In genomic region chr1:14263207-14263606, GRCh38 we compare ENCODE assay signal across 15 cellular contexts.
"Had no signal": no experiment of that assay in that cellular context is flagged by ENCODE, and none has a peak within 500 bp of the region (broad histone marks: within the 10 kb centered on the region; RNA-seq: fewer than 3 reads in every experiment).

No MANE protein-coding gene starts in this region.

- H3K9ac ChIP-seq: parathyroid adenoma had no signal

- H3K4me1 Mint-ChIP-seq: activated CD8-positive, alpha-beta memory T cell treated with anti-CD3 and anti-CD28 coated beads, Interleukin-2, amount 10 ng/mL, durations not matched to agents 7 days and 5 days had no signal

- H3K9me3 ChIP-seq: body of pancreas, gastroesophageal sphincter, right atrium auricular region, thyroid gland had no signal

- H3K27me3 Mint-ChIP-seq: activated CD8-positive, alpha-beta memory T cell treated with anti-CD3 and anti-CD28 coated beads, Interleukin-2, amount 10 ng/mL, durations not matched to agents 7 days and 5 days had no signal

- H2AFZ ChIP-seq: parathyroid adenoma had no signal

- ATAC-seq: activated CD8-positive, alpha-beta memory T cell treated with anti-CD3 and anti-CD28 coated beads, Interleukin-2, amount 10 ng/mL, durations not matched to agents 7 days and 5 days; activated naive CD4-positive, alpha-beta T cell treated with anti-CD3 and anti-CD28 coated beads, Interleukin-2, amount 50 U/mL, for 72 hours; body of pancreas; effector memory CD8-positive, alpha-beta T cell; gastroesophageal sphincter had no signal

- H3K9me3 Mint-ChIP-seq: activated naive CD4-positive, alpha-beta T cell treated with anti-CD3 and anti-CD28 coated beads, Interleukin-2, amount 50 U/mL, for 72 hours; activated T-cell treated with anti-CD3 and anti-CD28 coated beads, Interleukin-2, amount 50 U/mL, for 24 hours; effector memory CD8-positive, alpha-beta T cell had no signal

- H3K79me2 ChIP-seq: parathyroid adenoma had no signal

- H3K36me3 Mint-ChIP-seq: activated CD8-positive, alpha-beta memory T cell treated with anti-CD3 and anti-CD28 coated beads, Interleukin-2, amount 10 ng/mL, durations not matched to agents 7 days and 5 days; activated naive CD4-positive, alpha-beta T cell treated with anti-CD3 and anti-CD28 coated beads, Interleukin-2, amount 50 U/mL, for 72 hours had no signal

- H3K27ac ChIP-seq: body of pancreas, epithelial cell of prostate, gastroesophageal sphincter, parathyroid adenoma, right atrium auricular region, thyroid gland had no signal

- H3K4me3 ChIP-seq: body of pancreas, gastroesophageal sphincter, right atrium auricular region, thyroid gland had no signal

- H3K36me3 ChIP-seq: gastroesophageal sphincter, right atrium auricular region, thyroid gland had no signal

- H3K4me1 ChIP-seq: gastroesophageal sphincter, parathyroid adenoma, right atrium auricular region, thyroid gland had no signal

- H3K27me3 ChIP-seq: body of pancreas, right atrium auricular region, thyroid gland had no signal

- H3K27ac Mint-ChIP-seq: activated CD8-positive, alpha-beta memory T cell treated with anti-CD3 and anti-CD28 coated beads, Interleukin-2, amount 10 ng/mL, durations not matched to agents 7 days and 5 days; activated naive CD4-positive, alpha-beta T cell treated with anti-CD3 and anti-CD28 coated beads, Interleukin-2, amount 50 U/mL, for 72 hours; activated T-cell treated with anti-CD3 and anti-CD28 coated beads, Interleukin-2, amount 50 U/mL, for 24 hours; effector memory CD8-positive, alpha-beta T cell had no signal

- H3K4me3 Mint-ChIP-seq: activated CD8-positive, alpha-beta memory T cell treated with anti-CD3 and anti-CD28 coated beads, Interleukin-2, amount 10 ng/mL, durations not matched to agents 7 days and 5 days; activated T-cell treated with anti-CD3 and anti-CD28 coated beads, Interleukin-2, amount 50 U/mL, for 24 hours; effector memory CD8-positive, alpha-beta T cell had no signal

- DNase-seq: activated CD4-positive, alpha-beta T cell treated with anti-CD3 and anti-CD28 coated beads, Interleukin-2, amount 50 U/mL, for 4 hours; activated CD8-positive, alpha-beta memory T cell treated with anti-CD3 and anti-CD28 coated beads, Interleukin-2, amount 10 ng/mL, durations not matched to agents 7 days and 5 days; activated effector memory CD4-positive, alpha-beta T cell treated with anti-CD3 and anti-CD28 coated beads, Interleukin-2, amount 50 U/mL, for 16 hours; activated T-cell treated with anti-CD3 and anti-CD28 coated beads, Interleukin-2, amount 50 U/mL, for 24 hours; amniotic stem cell; body of pancreas; effector memory CD8-positive, alpha-beta T cell; kidney glomerular epithelial cell; small intestine; thyroid gland had no signal
